ENCODE assay signal across 15 cellular contexts in genomic region chr9:132846918-132847515, GRCh38. TPM values are rescaled to one million over a fixed set of nuclear protein-coding genes. Genes with fewer than 3 reads are reported as not detected.
DNase-seq lines count a peak whose midpoint lies in the region; TF ChIP-seq lines count a peak whose summit lies in the region.
"Had no signal": no experiment of that assay in that cellular context is flagged by ENCODE, and none has a peak within 500 bp of the region (broad histone marks: within the 10 kb centered on the region; RNA-seq: fewer than 3 reads in every experiment).

No MANE protein-coding gene starts in this region.

- CTCF ChIA-PET in CD8-positive, alpha-beta memory T cell (lab: Charles Lee) = interaction anchor here (1.1 kb wide), 1 partner anchor 131 kb away, joined by 3 read pairs; no protein-coding TSS in a partner anchor

- H3K36me3 ChIP-seq in BLaER1 treated with 17β-estradiol and CSF1 and Interleukin-3, amounts not matched to agents 10 nM and 100 nM = no peaks in the 10 kb centered on the region
- H3K36me3 ChIP-seq in CD8-positive, alpha-beta memory T cell (ENCODE audit: insufficient read depth, low read length) = no peaks in the 10 kb centered on the region

- no peak overlapping the region for H3K4me3 Mint-ChIP-seq in chondrocyte (ENCODE audit: unreplicated experiment)
- H3K4me3 Mint-ChIP-seq in CD8-positive, alpha-beta memory T cell = no peak overlapping the region
- H3K4me3 Mint-ChIP-seq: GM23338, H9 had no signal

- no peaks in the 10 kb centered on the region for H3K4me1 Mint-ChIP-seq in chondrocyte (ENCODE audit: low read depth)
- peaks cover 0 to 9% (median 6%) of the 10 kb centered on the region in 3 donors for H3K4me1 Mint-ChIP-seq in CD8-positive, alpha-beta memory T cell

- H3K9me3 ChIP-seq in BLaER1 treated with 17β-estradiol and CSF1 and Interleukin-3, amounts not matched to agents 10 nM and 100 nM (replicated peaks in 1 of 11) = no peaks in the 10 kb centered on the region
- no peaks in the 10 kb centered on the region for H3K9me3 ChIP-seq in CD8-positive, alpha-beta memory T cell (ENCODE audit: low read length)
- H3K9me3 ChIP-seq: Caco-2 had no signal

- H3K9ac ChIP-seq in BLaER1 treated with 17β-estradiol and CSF1 and Interleukin-3, amounts not matched to agents 10 nM and 100 nM = no peak overlapping the region

- peak overlapping the region in 3 of 11 experiments; percentile 8 to 30 (median 24); a peak in 2 of 22 replicates for H3K27ac ChIP-seq in BLaER1 treated with 17β-estradiol and CSF1 and Interleukin-3, amounts not matched to agents 10 nM and 100 nM
- no peak overlapping the region for H3K27ac ChIP-seq in CD8-positive, alpha-beta memory T cell (ENCODE audit: low read depth, low read length)

- no peaks in the 10 kb centered on the region for H3K27me3 Mint-ChIP-seq in chondrocyte (ENCODE audit: low read depth)
- H3K27me3 Mint-ChIP-seq in CD8-positive, alpha-beta memory T cell = peaks cover 5 to 6% of the 10 kb centered on the region in 2 donors
- H3K27me3 Mint-ChIP-seq: CD4-positive, CD25-positive, alpha-beta regulatory T cell; IgD-negative memory B cell had no signal

- H3K27me3 ChIP-seq in BLaER1 treated with 17β-estradiol and CSF1 and Interleukin-3, amounts not matched to agents 10 nM and 100 nM = no peaks in the 10 kb centered on the region
- H3K27me3 ChIP-seq in CD8-positive, alpha-beta memory T cell (ENCODE audit: insufficient read depth, low read length, poor library complexity, severe bottlenecking) = no peaks in the 10 kb centered on the region

- H3K27ac Mint-ChIP-seq in chondrocyte (ENCODE audit: unreplicated experiment) = no peak overlapping the region
- no peak overlapping the region for H3K27ac Mint-ChIP-seq in CD8-positive, alpha-beta memory T cell
- H3K27ac Mint-ChIP-seq: GM23338, H9, IgD-negative memory B cell had no signal

- H3K4me3 ChIP-seq in BLaER1 treated with 17β-estradiol and CSF1 and Interleukin-3, amounts not matched to agents 10 nM and 100 nM = no peak overlapping the region
- H3K4me3 ChIP-seq in CD8-positive, alpha-beta memory T cell (ENCODE audit: low read length) = no peak overlapping the region
- H3K4me3 ChIP-seq: GM23338 had no signal

- H3K36me3 Mint-ChIP-seq in chondrocyte (ENCODE audit: low read depth) = no peaks in the 10 kb centered on the region
- no peaks in the 10 kb centered on the region for H3K36me3 Mint-ChIP-seq in CD8-positive, alpha-beta memory T cell
- H3K36me3 Mint-ChIP-seq: CD4-positive, CD25-positive, alpha-beta regulatory T cell; IgD-negative memory B cell had no signal

- H3K4me2 ChIP-seq in BLaER1 treated with 17β-estradiol and CSF1 and Interleukin-3, amounts not matched to agents 10 nM and 100 nM = peak overlapping the region in 7 of 11 experiments; percentile 50 to 65 (median 55); a peak in 12 of 22 replicates
- H3K4me2 ChIP-seq: GM23338 had no signal

- POLR2A ChIA-PET in CD8-positive, alpha-beta memory T cell (lab: Charles Lee) = no interaction called here

- TF ChIP-seq CTCF in chondrocyte (IDR thresholded peaks at IDR 0.05) = no peak

- H3K9me3 Mint-ChIP-seq in chondrocyte (ENCODE audit: low read depth) = no peaks in the 10 kb centered on the region
- H3K9me3 Mint-ChIP-seq in CD8-positive, alpha-beta memory T cell = no peaks in the 10 kb centered on the region
- H3K9me3 Mint-ChIP-seq: CD4-positive, CD25-positive, alpha-beta regulatory T cell; GM23338; H9; IgD-negative memory B cell had no signal

- H4K20me1 ChIP-seq in BLaER1 treated with 17β-estradiol and CSF1 and Interleukin-3, amounts not matched to agents 10 nM and 100 nM = no peaks in the 10 kb centered on the region

- intact Hi-C loops in posterior vena cava (cut with DNase I) = no loop called here

- DNase-seq in chondrocyte (ENCODE audit: low spot score) (peak; percentile 59), posterior vena cava (ENCODE audit: low spot score) (peak; percentile 70), HuH-7 (ENCODE audit: low spot score) (no peak), GM19238 (ENCODE audit: insufficient read length, low spot score) (no peak), NCI-H2227 (lab: John Stamatoyannopoulos, UW; ENCODE audit: unreplicated experiment) (no peak)
- DNase-seq in CD8-positive, alpha-beta memory T cell = no peak
- DNase-seq: 8988T; C1 segment of cervical spinal cord; Caco-2; CD4-positive, CD25-positive, alpha-beta regulatory T cell; H9 had no signal

- peaks cover 15 to 57% (median 46%) of the 10 kb centered on the region in 10 experiments for H3K4me1 ChIP-seq in BLaER1 treated with 17β-estradiol and CSF1 and Interleukin-3, amounts not matched to agents 10 nM and 100 nM
- H3K4me1 ChIP-seq in CD8-positive, alpha-beta memory T cell (ENCODE audit: insufficient read depth, low read length) = no peaks in the 10 kb centered on the region
- H3K4me1 ChIP-seq: Caco-2 had no signal

RNA-seq across cellular contexts. Expression of gene AK8, which starts 31.1 kb away (rescaled TPM):
- total RNA-seq in chondrocyte = 0.22 to 1.5 TPM (median 0.33 TPM) in 3 replicates
- total RNA-seq in posterior vena cava = 1 to 10 TPM in 1 of 2 donors, under 1 TPM in 1; 0.24 to 1.3 TPM
- total RNA-seq in CD8-positive, alpha-beta memory T cell = not detected
- not detected for polyA plus RNA-seq in CD8-positive, alpha-beta memory T cell
- total RNA-seq: A673; CD4-positive, CD25-positive, alpha-beta regulatory T cell had no signal

RNA-seq across cellular contexts. Expression of gene SPACA9, which starts 31.7 kb away (rescaled TPM):
- total RNA-seq in chondrocyte = 3.3 to 5.4 TPM (median 3.7 TPM) in 3 replicates
- 1 to 10 TPM; 2.7 to 3.7 TPM for total RNA-seq in posterior vena cava
- 1 to 10 TPM; 2.6 to 2.8 TPM for total RNA-seq in CD8-positive, alpha-beta memory T cell
- 1.4 TPM for polyA plus RNA-seq in CD8-positive, alpha-beta memory T cell

Comparison
In these comparisons a context has a peak if more than half of its experiments do, and no peak if none do; other contexts are left out.
1. DNase-seq: peak in chondrocyte (single experiment) and posterior vena cava (single experiment); none in CD8-positive, alpha-beta memory T cell (0 of 5), HuH-7 (single experiment), GM19238 (single experiment) and NCI-H2227 (single experiment).